8 cellular contexts compared by ENCODE assay signal in the genomic region with DNA sequence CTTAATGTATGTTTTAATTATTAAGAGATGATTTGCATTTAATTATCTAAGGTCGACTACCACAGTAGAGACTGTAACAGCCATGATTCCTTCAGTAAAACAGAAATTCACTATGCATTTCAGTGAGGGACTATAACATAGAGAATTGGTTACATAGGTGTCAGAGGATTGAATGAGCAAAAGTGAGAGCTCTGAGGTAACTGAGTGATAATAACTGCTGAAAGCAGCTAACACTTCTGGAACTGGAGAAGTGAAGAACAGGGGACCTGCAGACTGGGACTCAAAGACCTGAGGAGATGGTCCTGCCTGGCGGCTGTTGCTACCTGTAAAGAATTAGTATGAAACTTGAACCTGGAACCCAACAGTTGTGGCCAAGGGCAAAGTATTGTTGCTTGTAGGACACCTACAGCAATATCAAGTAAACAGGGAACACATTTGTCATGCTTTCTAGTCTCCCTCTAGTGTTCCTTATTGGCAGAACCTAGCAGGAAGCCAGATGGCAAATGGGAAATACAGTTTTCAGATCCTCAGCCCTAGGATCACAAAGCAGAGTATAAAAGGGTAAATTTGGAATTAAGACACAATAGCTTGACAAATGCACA.
DNase-seq lines count a peak whose midpoint lies in the region; ATAC-seq and TF ChIP-seq lines count a peak whose summit lies in the region.

No MANE protein-coding gene starts in this region.

- POLR2A ChIA-PET in CD4-positive, alpha-beta T cell (lab: Charles Lee), result no interaction called here

- no peak overlapping the region for H3K27ac ChIP-seq in CD4-positive, alpha-beta T cell (ENCODE audit: low read depth, low read length)

- H3K9me3 ChIP-seq in CD4-positive, alpha-beta T cell (ENCODE audit: control insufficient read depth, low read length), result no peaks in the 10 kb centered on the region

- no peaks in the 10 kb centered on the region for H3K36me3 Mint-ChIP-seq in CD4-positive, alpha-beta T cell (ENCODE audit: low read depth)
- no peaks in the 10 kb centered on the region for H3K36me3 Mint-ChIP-seq in memory B cell
- H3K36me3 Mint-ChIP-seq in T-helper 2 cell treated with Interferon-gamma antibody and Interleukin-4, amounts not matched to agents 5 μg/mL and 100 μg/mL, for 36 hours (ENCODE audit: low read depth), result no peaks in the 10 kb centered on the region

- no peaks in the 10 kb centered on the region for H3K27me3 Mint-ChIP-seq in CD4-positive, alpha-beta T cell
- H3K27me3 Mint-ChIP-seq in memory B cell, result no peaks in the 10 kb centered on the region
- H3K27me3 Mint-ChIP-seq in T-helper 2 cell treated with Interferon-gamma antibody and Interleukin-4, amounts not matched to agents 5 μg/mL and 100 μg/mL, for 36 hours (ENCODE audit: low read depth), result no peaks in the 10 kb centered on the region

- ATAC-seq in CD4-positive, alpha-beta T cell (ENCODE audit: poor library complexity), result peak; percentile 29
- peak; percentile 88 for ATAC-seq in GM18868 (IDR thresholded peaks at IDR 0.05; ENCODE audit: unreplicated experiment)
- peak; percentile 65 for ATAC-seq in HG03139 (IDR thresholded peaks at IDR 0.05; ENCODE audit: unreplicated experiment)
- ATAC-seq in memory B cell (ENCODE audit: low read depth), result peak; percentile 38
- no peak for ATAC-seq in GM21717 (IDR thresholded peaks at IDR 0.05; ENCODE audit: unreplicated experiment)

- DNase-seq in CD4-positive, alpha-beta T cell, result no peak
- DNase-seq in NCI-H446 (lab: John Stamatoyannopoulos, UW) (peak; percentile 19 to 79), cardiac fibroblast (ENCODE audit: low read depth in 2 of 2) (peak; percentile 56 to 61), memory B cell (ENCODE audit: low spot score in 2 of 2) (no peak)
- no peak for DNase-seq in T-helper 2 cell treated with Interferon-gamma antibody and Interleukin-4, amounts not matched to agents 5 μg/mL and 100 μg/mL, for 36 hours (ENCODE audit: low spot score)

- peak; percentile 23 for TF ChIP-seq CTCF in CD4-positive, alpha-beta T cell (IDR thresholded peaks at IDR 0.05)
- peak; percentile 73 for TF ChIP-seq CTCF in cardiac fibroblast (IDR thresholded peaks at IDR 0.05; ENCODE audit: low read depth, low read length)

- intact Hi-C loops in CD4-positive, alpha-beta T cell (cut with DNase I, micrococcal nuclease), result loop anchor here (2.0 to 5.0 kb wide), 3 partner anchors 57 to 193 kb away; no protein-coding TSS in a partner anchor

- H3K27ac Mint-ChIP-seq in CD4-positive, alpha-beta T cell, result no peak overlapping the region
- no peak overlapping the region for H3K27ac Mint-ChIP-seq in memory B cell
- H3K27ac Mint-ChIP-seq in T-helper 2 cell treated with Interferon-gamma antibody and Interleukin-4, amounts not matched to agents 5 μg/mL and 100 μg/mL, for 36 hours, result no peak overlapping the region

- H3K27me3 ChIP-seq in CD4-positive, alpha-beta T cell (ENCODE audit: control insufficient read depth, insufficient read depth, low read length), result no peaks in the 10 kb centered on the region

- CTCF ChIA-PET in CD4-positive, alpha-beta T cell (lab: Charles Lee), result no interaction called here

- H3K4me3 ChIP-seq in cardiac fibroblast (replicated peaks in 1 of 2; ENCODE audit: low read depth in 2 of 2, low read length in 2 of 2), result no peak overlapping the region

- H3K9me3 Mint-ChIP-seq in CD4-positive, alpha-beta T cell, result no peaks in the 10 kb centered on the region
- H3K9me3 Mint-ChIP-seq in memory B cell, result no peaks in the 10 kb centered on the region
- H3K9me3 Mint-ChIP-seq in T-helper 2 cell treated with Interferon-gamma antibody and Interleukin-4, amounts not matched to agents 5 μg/mL and 100 μg/mL, for 36 hours, result no peaks in the 10 kb centered on the region

- peaks cover 8% of the 10 kb centered on the region for H3K4me1 Mint-ChIP-seq in CD4-positive, alpha-beta T cell (ENCODE audit: low read depth)
- peaks cover 8% of the 10 kb centered on the region for H3K4me1 Mint-ChIP-seq in memory B cell
- peaks cover 10% of the 10 kb centered on the region for H3K4me1 Mint-ChIP-seq in T-helper 2 cell treated with Interferon-gamma antibody and Interleukin-4, amounts not matched to agents 5 μg/mL and 100 μg/mL, for 36 hours (ENCODE audit: low read depth)

- no peak overlapping the region for H3K4me3 Mint-ChIP-seq in CD4-positive, alpha-beta T cell
- no peak overlapping the region for H3K4me3 Mint-ChIP-seq in memory B cell
- H3K4me3 Mint-ChIP-seq in T-helper 2 cell treated with Interferon-gamma antibody and Interleukin-4, amounts not matched to agents 5 μg/mL and 100 μg/mL, for 36 hours, result no peak overlapping the region

Comparison
In these comparisons a context has a peak if more than half of its experiments do, and no peak if none do; other contexts are left out.
1. DNase-seq: peak in NCI-H446 (2 of 2) and cardiac fibroblast (2 of 2); none in CD4-positive, alpha-beta T cell (0 of 10), memory B cell (0 of 2) and T-helper 2 cell treated with Interferon-gamma antibody and Interleukin-4, amounts not matched to agents 5 μg/mL and 100 μg/mL, for 36 hours (single experiment).